Comparison of ENCODE assay signal across 12 cellular contexts in genomic region chr7:132065973-132066611, GRCh38.
DNase-seq lines count a peak whose midpoint lies in the region; ATAC-seq, FAIRE-seq and TF ChIP-seq lines count a peak whose summit lies in the region.
"Had no signal": no experiment of that assay in that cellular context is flagged by ENCODE, and none has a peak within 500 bp of the region (broad histone marks: within the 10 kb centered on the region; RNA-seq: fewer than 3 reads in every experiment).

No MANE protein-coding gene starts in this region.

- TF ChIP-seq CTCF in WTC11 (IDR thresholded peaks at IDR 0.05) = no peak

- H3K27ac ChIP-seq in epithelial cell of prostate = peak overlapping the region; percentile 72

- no peaks in the 10 kb centered on the region for H3K27me3 Mint-ChIP-seq in WTC11 (ENCODE audit: low read depth)

- no peak for FAIRE-seq in urothelium cell line (lab: Jason Lieb, UNC)
- FAIRE-seq: A204.1, TTC549 had no signal

- no peaks in the 10 kb centered on the region for H3K9me3 Mint-ChIP-seq in WTC11

- no peaks in the 10 kb centered on the region for H3K36me3 Mint-ChIP-seq in WTC11

- DNase-seq in NCI-H1694 treated with DMSO at 0.1 percent for 48 hours (lab: John Stamatoyannopoulos, UW) (peak; percentile 75), NCI-H1694 (lab: John Stamatoyannopoulos, UW) (no peak), epithelial cell of prostate (ENCODE audit: low read depth, low spot score) (no peak), myocyte (ENCODE audit: low read depth) (peak; percentile 71), urothelium cell line (ENCODE audit: low spot score) (peak; percentile 9), D341Med (ENCODE audit: low spot score) (no peak), WTC11 (ENCODE audit: low spot score) (no peak)
- DNase-seq: activated T-cell treated with anti-CD3 and anti-CD28 coated beads, Interleukin-2, amount 50 U/mL, for 48 hours; OCI-M1 had no signal

- POLR2A ChIA-PET in WTC11 (lab: Charles Lee) = no interaction called here

- no peak overlapping the region; the same call in 1 of the 2 replicates for H3K27ac Mint-ChIP-seq in WTC11

- peaks cover 11% of the 10 kb centered on the region; the same call in 1 of the 2 replicates for H3K4me1 Mint-ChIP-seq in WTC11

- H3K4me3 Mint-ChIP-seq in WTC11 = no peak overlapping the region

- ATAC-seq in HG02981 (IDR thresholded peaks at IDR 0.05; ENCODE audit: unreplicated experiment) (no peak), WTC11 (no peak)

- CTCF ChIA-PET in WTC11 (lab: Charles Lee) = interaction anchor here (1.5 to 2.5 kb wide), 2 partner anchors 17 to 186 kb away, joined by 4 to 8 read pairs; no protein-coding TSS in a partner anchor

TF ChIP-seq in WTC11, 78 proteins besides CTCF, POLR2A, EP300 and RAD21:
- no peak for TF ChIP-seq NFATC4 (CRISPR knock-in tag; IDR thresholded peaks at IDR 0.05)
- no peak for TF ChIP-seq SMAD4 (CRISPR knock-in tag; IDR thresholded peaks at IDR 0.05)
- no peak for TF ChIP-seq MLX (CRISPR knock-in tag; IDR thresholded peaks at IDR 0.05)
- TF ChIP-seq TP53 (CRISPR knock-in tag; IDR thresholded peaks at IDR 0.05) = no peak
- no peak for TF ChIP-seq TEAD1 (CRISPR knock-in tag; IDR thresholded peaks at IDR 0.05)
- TF ChIP-seq GRHL2 (CRISPR knock-in tag; IDR thresholded peaks at IDR 0.05; ENCODE audit: insufficient replicate concordance, severe bottlenecking) = no peak
- no peak for TF ChIP-seq ARID4B (CRISPR knock-in tag; IDR thresholded peaks at IDR 0.05; ENCODE audit: borderline replicate concordance)
- TF ChIP-seq ZNF425 (CRISPR knock-in tag; conservative IDR thresholded peaks at IDR 0.05) = no peak
- no peak for TF ChIP-seq OVOL2 (CRISPR knock-in tag; IDR thresholded peaks at IDR 0.05; ENCODE audit: borderline replicate concordance)
- no peak for TF ChIP-seq TEAD4 (CRISPR knock-in tag; IDR thresholded peaks at IDR 0.05)
- no peak for TF ChIP-seq AR (CRISPR knock-in tag; IDR thresholded peaks at IDR 0.05)
- TF ChIP-seq HMGXB4 (CRISPR knock-in tag; IDR thresholded peaks at IDR 0.05) = no peak

Comparison
In these comparisons a context has a peak if more than half of its experiments do, and no peak if none do; other contexts are left out.
1. DNase-seq: peak in NCI-H1694 treated with DMSO at 0.1 percent for 48 hours (single experiment), myocyte (single experiment) and urothelium cell line (single experiment); none in NCI-H1694 (single experiment), epithelial cell of prostate (single experiment), D341Med (single experiment) and WTC11 (single experiment).